ENCODE assay signal across 22 cellular contexts in genomic region chrX:103776586-103776985, GRCh38. TPM values are rescaled to one million over a fixed set of nuclear protein-coding genes. Genes with fewer than 3 reads are reported as not detected.
DNase-seq lines count a peak whose midpoint lies in the region; ATAC-seq, FAIRE-seq and TF ChIP-seq lines count a peak whose summit lies in the region.
"Had no signal": no experiment of that assay in that cellular context is flagged by ENCODE, and none has a peak within 500 bp of the region (broad histone marks: within the 10 kb centered on the region; RNA-seq: fewer than 3 reads in every experiment).

Gene PLP1, plus strand, starts transcription at chrX:103776840. Its CDS starts 156 bp downstream, at chrX:103776996.

- intact Hi-C loops in left ventricle myocardium inferior (cut with micrococcal nuclease) (no loop called here), heart left ventricle (cut with DNase I) (loop anchor here in 6 of 10 donors (10.0 kb wide), 2 partner anchors 52 to 62 kb away; partner anchors contain the start of gene TMEM31 (in 5 of the 6))

- H4K91ac ChIP-seq in mesenchymal stem cell (ENCODE audit: low read length): no peak within 1 kb of the TSS

- H3K9ac ChIP-seq in mesenchymal stem cell (ENCODE audit: low read length): no peak within 1 kb of the TSS

- no peak within 1 kb of the TSS for H3K27ac ChIP-seq in left ventricle myocardium inferior (replicated peaks)
- no peak within 1 kb of the TSS for H3K27ac ChIP-seq in heart left ventricle
- no peak within 1 kb of the TSS for H3K27ac ChIP-seq in mesenchymal stem cell (ENCODE audit: low read length, poor library complexity, severe bottlenecking)
- H3K27ac ChIP-seq: C4-2B had no signal

- H3K9me3 ChIP-seq in left ventricle myocardium inferior (replicated peaks) (no peaks in the 10 kb centered on the region), heart left ventricle (no peaks in the 10 kb centered on the region), mesenchymal stem cell (ENCODE audit: control insufficient read depth, low read length) (no peaks in the 10 kb centered on the region)
- H3K9me3 ChIP-seq: HAP-1 had no signal

- no peak within 1 kb of the TSS for H4K8ac ChIP-seq in mesenchymal stem cell (ENCODE audit: low read length)

- no peak within 1 kb of the TSS for H3K14ac ChIP-seq in mesenchymal stem cell (ENCODE audit: low read length in 2 of 2)

- H3K27me3 Mint-ChIP-seq in nephron progenitor cell (ENCODE audit: low read depth, poor library complexity) (peaks cover 5% of the 10 kb centered on the region), type B pancreatic cell (peaks cover 17% of the 10 kb centered on the region)

- H3K27me3 ChIP-seq in left ventricle myocardium inferior (ENCODE audit: low read depth) (no peaks in the 10 kb centered on the region), heart left ventricle (peaks cover 0 to 15% (median 0%) of the 10 kb centered on the region in 9 donors), mesenchymal stem cell (ENCODE audit: control insufficient read depth in 1 of 2, insufficient read depth in 1 of 2, low read length in 2 of 2) (peaks cover 9 to 90% of the 10 kb centered on the region in 2 experiments)

- DNase-seq in left ventricle myocardium inferior (no peak), heart left ventricle (no peak), frontal cortex (ENCODE audit: low spot score in 2 of 2) (no peak), nephron progenitor cell (no peak), type B pancreatic cell (ENCODE audit: extremely low spot score, unreplicated experiment) (no peak), NOMO-1 treated with dmso at 0.1 percent for 144 hours (lab: John Stamatoyannopoulos, UW; ENCODE audit: unreplicated experiment) (no peak), mesenchymal stem cell (no peak), DMS79 treated with DMSO at 0.1 percent for 48 hours (lab: John Stamatoyannopoulos, UW) (no peak)
- DNase-seq: activated CD4-positive, alpha-beta T cell treated with anti-CD3 and anti-CD28 coated beads, Interleukin-2, amount 50 U/mL, for 48 hours; activated naive CD8-positive, alpha-beta T cell treated with anti-CD3 and anti-CD28 coated beads, Interleukin-2, amount 10 ng/mL, durations not matched to agents 7 days and 5 days; effector CD8-positive, alpha-beta T cell; left colon; NCI-H1417 treated with DMSO at 0.1 percent for 48 hours; posterior cingulate gyrus; T-helper 1 cell had no signal

- H3K4me3 ChIP-seq in left ventricle myocardium inferior: peak within 1 kb of the TSS; percentile 21
- peak within 1 kb of the TSS in 6 of 12 donors; percentile 1 to 37 (median 8) for H3K4me3 ChIP-seq in heart left ventricle
- no peak within 1 kb of the TSS for H3K4me3 ChIP-seq in mesenchymal stem cell (ENCODE audit: insufficient read depth in 1 of 2, low read depth in 1 of 2, low read length in 2 of 2)
- H3K4me3 ChIP-seq: HAP-1 had no signal

- TF ChIP-seq POLR2A in heart left ventricle (IDR thresholded peaks at IDR 0.05): no peak

- H3K79me1 ChIP-seq in mesenchymal stem cell (replicated peaks; ENCODE audit: low read length, poor library complexity, severe bottlenecking): no peaks in the 10 kb centered on the region

- peak within 1 kb of the TSS; percentile 41 for H3K4me3 Mint-ChIP-seq in nephron progenitor cell
- no peak within 1 kb of the TSS for H3K4me3 Mint-ChIP-seq in type B pancreatic cell
- H3K4me3 Mint-ChIP-seq: activated naive CD8-positive, alpha-beta T cell treated with anti-CD3 and anti-CD28 coated beads, Interleukin-2, amount 10 ng/mL, durations not matched to agents 7 days and 5 days; activated T-helper 1 cell treated with anti-CD3 and anti-CD28 coated beads, Interleukin-12 subunit alpha, Interleukin-12 subunit beta, Interleukin-2, Interleukin-4 antibody, amounts not matched to agents 30 ng/mL and 10 ng/mL and 1 ng/mL, durations not matched to agents 14 hours and 24 hours and 36 hours had no signal

- H3K4me1 Mint-ChIP-seq in nephron progenitor cell (peaks cover 55% of the 10 kb centered on the region), type B pancreatic cell (ENCODE audit: unreplicated experiment) (peaks cover 5% of the 10 kb centered on the region)
- H3K4me1 Mint-ChIP-seq: activated naive CD8-positive, alpha-beta T cell treated with anti-CD3 and anti-CD28 coated beads, Interleukin-2, amount 10 ng/mL, durations not matched to agents 7 days and 5 days had no signal

- no peaks in the 10 kb centered on the region for H3K36me3 Mint-ChIP-seq in nephron progenitor cell (ENCODE audit: low read depth)
- no peaks in the 10 kb centered on the region for H3K36me3 Mint-ChIP-seq in type B pancreatic cell
- H3K36me3 Mint-ChIP-seq: activated naive CD8-positive, alpha-beta T cell treated with anti-CD3 and anti-CD28 coated beads, Interleukin-2, amount 10 ng/mL, durations not matched to agents 7 days and 5 days had no signal

- ATAC-seq in heart left ventricle: no peak
- ATAC-seq: left colon had no signal

- no peak within 1 kb of the TSS for H3K4ac ChIP-seq in mesenchymal stem cell (ENCODE audit: low read depth in 1 of 2, low read length in 2 of 2)

- no peak within 1 kb of the TSS for H3K18ac ChIP-seq in mesenchymal stem cell (ENCODE audit: low read depth in 1 of 2, low read length in 2 of 2)

- no peak within 1 kb of the TSS for H2BK15ac ChIP-seq in mesenchymal stem cell (ENCODE audit: low read depth, poor library complexity, severe bottlenecking)

- no peaks in the 10 kb centered on the region for H3K4me1 ChIP-seq in left ventricle myocardium inferior
- H3K4me1 ChIP-seq in heart left ventricle: peaks cover 0 to 5% (median 0%) of the 10 kb centered on the region in 12 donors
- H3K4me1 ChIP-seq in mesenchymal stem cell (ENCODE audit: control insufficient read depth, insufficient read depth, low read depth, low read length): no peaks in the 10 kb centered on the region
- H3K4me1 ChIP-seq: HAP-1 had no signal

- H3K9me3 Mint-ChIP-seq in nephron progenitor cell (peaks cover 11% of the 10 kb centered on the region), type B pancreatic cell (no peaks in the 10 kb centered on the region)
- H3K9me3 Mint-ChIP-seq: activated naive CD8-positive, alpha-beta T cell treated with anti-CD3 and anti-CD28 coated beads, Interleukin-2, amount 10 ng/mL, durations not matched to agents 7 days and 5 days; activated T-helper 1 cell treated with anti-CD3 and anti-CD28 coated beads, Interleukin-12 subunit alpha, Interleukin-12 subunit beta, Interleukin-2, Interleukin-4 antibody, amounts not matched to agents 30 ng/mL and 10 ng/mL and 1 ng/mL, durations not matched to agents 14 hours and 24 hours and 36 hours had no signal

- TF ChIP-seq CTCF in left ventricle myocardium inferior (IDR thresholded peaks at IDR 0.05; ENCODE audit: borderline replicate concordance): no peak
- TF ChIP-seq CTCF in heart left ventricle (IDR thresholded peaks at IDR 0.05): no peak
- TF ChIP-seq CTCF in nephron progenitor cell (IDR thresholded peaks at IDR 0.05): no peak
- TF ChIP-seq CTCF in type B pancreatic cell (conservative IDR thresholded peaks at IDR 0.05): no peak

- no peak within 1 kb of the TSS for H2BK5ac ChIP-seq in mesenchymal stem cell (ENCODE audit: low read depth, low read length, poor library complexity, severe bottlenecking)

- FAIRE-seq in frontal cortex (lab: Jason Lieb, UNC): no peak
- FAIRE-seq: GM18507, urothelium cell line had no signal

- no peak within 1 kb of the TSS for H2BK12ac ChIP-seq in mesenchymal stem cell (ENCODE audit: low read length in 2 of 2)

- no peak within 1 kb of the TSS for H2AFZ ChIP-seq in mesenchymal stem cell (ENCODE audit: low read depth, low read length)

- no peaks in the 10 kb centered on the region for H3K36me3 ChIP-seq in left ventricle myocardium inferior
- H3K36me3 ChIP-seq in heart left ventricle: no peaks in the 10 kb centered on the region
- H3K36me3 ChIP-seq in mesenchymal stem cell (ENCODE audit: control insufficient read depth in 1 of 2, insufficient read depth in 2 of 2, low read depth in 1 of 2, low read length in 2 of 2): no peaks in the 10 kb centered on the region
- H3K36me3 ChIP-seq: HAP-1 had no signal

- 63 to 75% (median 68%) methylated on average over 3 of the region's 3 CpGs for WGBS in heart left ventricle, 4 donors
- 72% methylated on average over 3 of the region's 3 CpGs for WGBS in mesenchymal stem cell

- no peak within 1 kb of the TSS for H3K23ac ChIP-seq in mesenchymal stem cell (ENCODE audit: low read length in 2 of 2)

- no peak within 1 kb of the TSS for H2BK120ac ChIP-seq in mesenchymal stem cell (ENCODE audit: low read depth, low read length)

- H3K27ac Mint-ChIP-seq in nephron progenitor cell (no peak within 1 kb of the TSS), type B pancreatic cell (no peak within 1 kb of the TSS)
- H3K27ac Mint-ChIP-seq: activated naive CD8-positive, alpha-beta T cell treated with anti-CD3 and anti-CD28 coated beads, Interleukin-2, amount 10 ng/mL, durations not matched to agents 7 days and 5 days; activated T-helper 1 cell treated with anti-CD3 and anti-CD28 coated beads, Interleukin-12 subunit alpha, Interleukin-12 subunit beta, Interleukin-2, Interleukin-4 antibody, amounts not matched to agents 30 ng/mL and 10 ng/mL and 1 ng/mL, durations not matched to agents 14 hours and 24 hours and 36 hours had no signal

- H3K4me2 ChIP-seq in mesenchymal stem cell (ENCODE audit: low read length, poor library complexity, severe bottlenecking): no peak within 1 kb of the TSS

- H2AK5ac ChIP-seq in mesenchymal stem cell (ENCODE audit: low read length, severe bottlenecking): no peak within 1 kb of the TSS

RNA-seq across cellular contexts. Expression of gene PLP1, which starts in this region (rescaled TPM):
- total RNA-seq in left ventricle myocardium inferior (7.0 TPM), heart left ventricle (10 to 100 TPM in 1 of 9 donors, 1 to 10 TPM in 8; 1.2 to 12.5 (median 4.1) TPM), frontal cortex (11.8 TPM), type B pancreatic cell (ENCODE audit: low replicate concordance) (0.64 and 55.3 TPM in 2 replicates)
- 1 to 10 TPM; 1.5 to 2.9 TPM for polyA plus RNA-seq in heart left ventricle
- polyA plus RNA-seq in mesenchymal stem cell (2013, experiment 1 of 2): not detected
- not detected for polyA plus RNA-seq in mesenchymal stem cell (2013, experiment 2 of 2)
- total RNA-seq: A172; activated naive CD8-positive, alpha-beta T cell treated with anti-CD3 and anti-CD28 coated beads, Interleukin-2, amount 10 ng/mL, durations not matched to agents 7 days and 5 days; activated T-helper 1 cell treated with anti-CD3 and anti-CD28 coated beads, Interleukin-12 subunit alpha, Interleukin-12 subunit beta, Interleukin-2, Interleukin-4 antibody, amounts not matched to agents 30 ng/mL and 10 ng/mL and 1 ng/mL, durations not matched to agents 14 hours and 24 hours and 36 hours; HT-29 had no signal
